1 cellular context compared by ENCODE assay signal in genomic region chr11:75378776-75379175, GRCh38. TPM values are rescaled to one million over a fixed set of nuclear protein-coding genes. Genes with fewer than 3 reads are reported as not detected.
"Had no signal": no experiment of that assay in that cellular context is flagged by ENCODE, and none has a peak within 500 bp of the region (broad histone marks: within the 10 kb centered on the region; RNA-seq: fewer than 3 reads in every experiment).

No MANE protein-coding gene starts in this region.

RNA-seq across cellular contexts. Expression of gene KLHL35, which starts 54.2 kb away (rescaled TPM):
- total RNA-seq: G401 had no signal
